Comparison of ENCODE assay signal across 27 cellular contexts in the genomic region with DNA sequence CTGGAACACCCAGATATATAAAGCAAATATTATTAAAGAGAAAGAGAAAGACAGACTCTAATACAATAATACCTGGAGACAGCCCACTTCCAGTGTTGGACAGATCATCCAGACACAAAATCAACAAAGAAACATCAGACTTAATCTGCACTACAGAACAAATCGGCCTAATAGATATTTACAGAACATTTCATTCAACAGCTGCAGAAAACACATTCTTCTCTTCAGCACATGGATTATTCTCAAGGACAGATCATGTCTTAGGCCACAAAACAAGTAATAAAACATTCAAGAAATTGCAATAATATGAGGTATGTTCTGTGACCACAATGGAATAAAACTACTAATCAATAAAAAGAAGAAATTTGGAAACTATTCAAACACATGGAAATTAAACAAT.
"Had no signal": no experiment of that assay in that cellular context is flagged by ENCODE, and none has a peak within 500 bp of the region (broad histone marks: within the 10 kb centered on the region; RNA-seq: fewer than 3 reads in every experiment).

No MANE protein-coding gene starts in this region.

- H3K27me3 Mint-ChIP-seq: naive thymus-derived CD8-positive, alpha-beta T cell; progenitor cell of endocrine pancreas had no signal

- H3K4me2 ChIP-seq: hepatocyte had no signal

- H3K27ac Mint-ChIP-seq: mesothelial cell of epicardium; naive thymus-derived CD8-positive, alpha-beta T cell; nephron; progenitor cell of endocrine pancreas; stimulated activated effector memory CD8-positive, alpha-beta T cell treated with anti-CD3 and anti-CD28 coated beads, Interleukin-12 subunit alpha, Interleukin-12 subunit beta, amount 100 ng/mL, for 72 hours; stimulated activated naive CD8-positive, alpha-beta T cell treated with anti-CD3 and anti-CD28 coated beads, Interleukin-15, Interleukin-2, amounts not matched to agents 100 ng/mL and 50 ng/mL, for 24 hours had no signal

- ATAC-seq: naive thymus-derived CD8-positive, alpha-beta T cell; right lobe of liver; stimulated activated effector memory CD8-positive, alpha-beta T cell treated with anti-CD3 and anti-CD28 coated beads, Interleukin-12 subunit alpha, Interleukin-12 subunit beta, amount 100 ng/mL, for 72 hours; upper lobe of right lung had no signal

- H3K36me3 ChIP-seq: left ventricle myocardium inferior, right atrium auricular region, right lobe of liver, suprapubic skin, thoracic aorta, tibial artery, upper lobe of right lung had no signal

- H2AFZ ChIP-seq: hepatocyte, parathyroid adenoma had no signal

- H3K9ac ChIP-seq: parathyroid adenoma had no signal

- H3K9me3 ChIP-seq: right lobe of liver, suprapubic skin, thoracic aorta, tibial artery had no signal

- H3K4me3 ChIP-seq: hepatocyte, left ventricle myocardium inferior, lung, right atrium auricular region, right lobe of liver, skin epidermis, suprapubic skin, thoracic aorta, tibial artery, upper lobe of right lung had no signal

- H3K9me3 Mint-ChIP-seq: stimulated activated effector memory CD8-positive, alpha-beta T cell treated with anti-CD3 and anti-CD28 coated beads, Interleukin-12 subunit alpha, Interleukin-12 subunit beta, amount 100 ng/mL, for 72 hours; stimulated activated naive CD8-positive, alpha-beta T cell treated with anti-CD3 and anti-CD28 coated beads, Interleukin-15, Interleukin-2, amounts not matched to agents 100 ng/mL and 50 ng/mL, for 24 hours had no signal

- DNase-seq: islet precursor cell; left ventricle myocardium inferior; mesendoderm; naive thymus-derived CD8-positive, alpha-beta T cell; nucleus accumbens; right lobe of liver; stimulated activated CD4-positive, alpha-beta T cell treated with anti-CD3 and anti-CD28 coated beads, Interleukin-12 subunit alpha, Interleukin-12 subunit beta, amount 100 ng/mL, for 4 hours; stimulated activated CD4-positive, alpha-beta T cell treated with anti-CD3 and anti-CD28 coated beads, Interleukin-15, amount 100 ng/mL, for 24 hours; stimulated activated CD4-positive, alpha-beta T cell treated with anti-CD3 and anti-CD28 coated beads, Interleukin-4, amount 100 ng/mL, for 24 hours; stimulated activated naive CD4-positive, alpha-beta T cell; tibial artery; trophoblast cell; upper lobe of right lung had no signal

- H3K4me3 Mint-ChIP-seq: mesothelial cell of epicardium; naive thymus-derived CD8-positive, alpha-beta T cell; nephron; neural crest cell; stimulated activated effector memory CD8-positive, alpha-beta T cell treated with anti-CD3 and anti-CD28 coated beads, Interleukin-12 subunit alpha, Interleukin-12 subunit beta, amount 100 ng/mL, for 72 hours; stimulated activated naive CD8-positive, alpha-beta T cell treated with anti-CD3 and anti-CD28 coated beads, Interleukin-15, Interleukin-2, amounts not matched to agents 100 ng/mL and 50 ng/mL, for 24 hours had no signal

- H3K79me2 ChIP-seq: hepatocyte, parathyroid adenoma had no signal

- H3K36me3 Mint-ChIP-seq: stimulated activated effector memory CD8-positive, alpha-beta T cell treated with anti-CD3 and anti-CD28 coated beads, Interleukin-12 subunit alpha, Interleukin-12 subunit beta, amount 100 ng/mL, for 72 hours had no signal

- H3K27ac ChIP-seq: hepatocyte, left ventricle myocardium inferior, parathyroid adenoma, right atrium auricular region, right lobe of liver, skin epidermis, suprapubic skin, thoracic aorta, tibial artery, upper lobe of right lung had no signal

- H3K4me1 Mint-ChIP-seq: naive thymus-derived CD8-positive, alpha-beta T cell; nephron; neural crest cell; stimulated activated effector memory CD8-positive, alpha-beta T cell treated with anti-CD3 and anti-CD28 coated beads, Interleukin-12 subunit alpha, Interleukin-12 subunit beta, amount 100 ng/mL, for 72 hours had no signal

- H3K4me1 ChIP-seq: left ventricle myocardium inferior, parathyroid adenoma, right atrium auricular region, right lobe of liver, tibial artery, upper lobe of right lung had no signal

- H3K27me3 ChIP-seq: hepatocyte, right atrium auricular region, right lobe of liver, suprapubic skin, tibial artery, upper lobe of right lung had no signal

- FAIRE-seq: urothelium cell line had no signal
